Comparison of ENCODE assay signal across 17 cellular contexts in the genomic region with DNA sequence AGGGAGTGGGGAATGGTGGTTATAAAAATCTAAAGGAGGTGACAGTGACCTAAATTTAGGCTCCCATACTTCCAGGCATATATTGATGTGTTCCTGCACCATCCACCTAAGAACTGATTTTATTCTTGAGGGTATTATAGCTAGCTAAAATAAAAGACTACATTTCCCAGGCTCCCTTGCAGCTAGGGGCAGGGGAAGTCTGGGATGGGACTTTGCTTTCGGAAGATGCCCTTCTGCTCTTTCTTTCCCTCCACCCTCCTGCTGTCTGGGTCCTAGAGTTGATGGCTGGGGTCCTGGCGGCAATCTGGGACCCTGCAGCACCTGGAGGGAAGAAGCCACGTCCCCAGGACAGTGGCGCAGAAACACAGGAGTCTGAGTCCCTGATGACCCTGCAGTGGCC. TPM values are rescaled to one million over a fixed set of nuclear protein-coding genes. Genes with fewer than 3 reads are reported as not detected.
DNase-seq lines count a peak whose midpoint lies in the region; ATAC-seq, FAIRE-seq and TF ChIP-seq lines count a peak whose summit lies in the region.
"Had no signal": no experiment of that assay in that cellular context is flagged by ENCODE, and none has a peak within 500 bp of the region (broad histone marks: within the 10 kb centered on the region; RNA-seq: fewer than 3 reads in every experiment).

No MANE protein-coding gene starts in this region.

- TF ChIP-seq RAD21 in H1 (IDR thresholded peaks at IDR 0.05 in 1 of 2, conservative IDR thresholded peaks at IDR 0.05 in 1 of 2; ENCODE audit: low read depth in 2 of 2, low read length in 2 of 2), result no peak

- H3K9me3 ChIP-seq in HUES64 (ENCODE audit: insufficient read depth, low read depth, low read length) (no peaks in the 10 kb centered on the region), H1 (ENCODE audit: insufficient read depth in 2 of 2, low read depth in 1 of 2, low read length in 1 of 2) (no peaks in the 10 kb centered on the region), esophagus squamous epithelium (no peaks in the 10 kb centered on the region)

- H3K79me1 ChIP-seq in H1 (ENCODE audit: low read depth, low read length) (no peaks in the 10 kb centered on the region), mesendoderm (ENCODE audit: low read length) (no peaks in the 10 kb centered on the region)

- POLR2A ChIA-PET in H1 (lab: Charles Lee; ENCODE audit: partially characterized antibody), result no interaction called here

- H3K36me3 ChIP-seq in HUES64 (ENCODE audit: insufficient read depth, low read length), result no peaks in the 10 kb centered on the region
- H3K36me3 ChIP-seq in H1 (ENCODE audit: control insufficient read depth in 2 of 4, insufficient read depth in 4 of 4, low read length in 3 of 4), result no peaks in the 10 kb centered on the region
- H3K36me3 ChIP-seq in mesendoderm (ENCODE audit: control insufficient read depth, insufficient read depth, low read length), result no peaks in the 10 kb centered on the region
- no peaks in the 10 kb centered on the region for H3K36me3 ChIP-seq in esophagus squamous epithelium

- H3K4me1 ChIP-seq in HUES64 (ENCODE audit: insufficient read depth, low read length), result no peaks in the 10 kb centered on the region; the same call in 1 of the 2 replicates
- H3K4me1 ChIP-seq in H1 (replicated peaks in 1 of 4; ENCODE audit: control insufficient read depth in 3 of 4, insufficient read depth in 4 of 4, low read length in 3 of 4), result peaks cover 0 to 5% (median 0%) of the 10 kb centered on the region in 4 experiments; a peak in 1 of 7 replicates
- peaks cover 5% of the 10 kb centered on the region for H3K4me1 ChIP-seq in mesendoderm (ENCODE audit: control insufficient read depth, low read depth, low read length)
- H3K4me1 ChIP-seq in esophagus squamous epithelium, result peaks cover 0 to 26% (median 9%) of the 10 kb centered on the region in 3 donors

- CTCF ChIA-PET in H1 (lab: Charles Lee; ENCODE audit: partially characterized antibody), result interaction anchor here (1.7 to 3.2 kb wide), 3 partner anchors 11 to 49 kb away, joined by 4 to 14 read pairs (median 7); no protein-coding TSS in a partner anchor

- no peak overlapping the region; the same call in 1 of the 2 replicates for H2BK12ac ChIP-seq in H1 (ENCODE audit: low read depth, low read length)

- no peak overlapping the region for H3K14ac ChIP-seq in H1 (ENCODE audit: insufficient read length)

- H4K5ac ChIP-seq in H1 (ENCODE audit: insufficient read length, low read depth, low read length) (no peak overlapping the region), mesendoderm (ENCODE audit: low read length) (no peak overlapping the region)

- H2BK5ac ChIP-seq in H1 (ENCODE audit: low read depth, low read length) (no peak overlapping the region), mesendoderm (ENCODE audit: low read length) (no peak overlapping the region)

- H3K4me2 ChIP-seq in H1 (ENCODE audit: insufficient read depth in 1 of 2, low read depth in 2 of 2, low read length in 2 of 2), result peak overlapping the region in 1 of 2 experiments; percentile 43; a peak in 1 of 4 replicates
- H3K4me2 ChIP-seq in mesendoderm (ENCODE audit: low read length), result no peak overlapping the region

- no peak for TF ChIP-seq CTCF in AG10803 (conservative IDR thresholded peaks at IDR 0.05; ENCODE audit: low read length)
- no peak for TF ChIP-seq CTCF in H1 (IDR thresholded peaks at IDR 0.05; ENCODE audit: control extremely low read depth in 1 of 3, insufficient read depth in 1 of 3, low read depth in 1 of 3, low read length in 3 of 3)
- no peak for TF ChIP-seq CTCF in esophagus squamous epithelium (IDR thresholded peaks at IDR 0.05)

- H3K4me3 ChIP-seq in AG10803 (ENCODE audit: low read length) (peak overlapping the region; percentile 41), HUES64 (ENCODE audit: low read length) (peak overlapping the region; percentile 2; the same call in 1 of the 2 replicates), H1 (ENCODE audit: extremely low read depth in 1 of 4, insufficient read depth in 2 of 4, low read depth in 3 of 4, low read length in 4 of 4) (peak overlapping the region in 1 of 4 experiments; percentile 25; a peak in 1 of 8 replicates), mesendoderm (ENCODE audit: low read length) (no peak overlapping the region), esophagus squamous epithelium (no peak overlapping the region)
- H3K4me3 ChIP-seq: SK-N-MC had no signal

- FAIRE-seq in H1 (lab: Jason Lieb, UNC), result no peak
- FAIRE-seq: A204.1 had no signal

- no peak overlapping the region for H4K8ac ChIP-seq in H1 (ENCODE audit: extremely low read depth, insufficient read depth, low read length)
- no peak overlapping the region for H4K8ac ChIP-seq in mesendoderm (ENCODE audit: low read depth, low read length)

- no peak for TF ChIP-seq EP300 in H1 (IDR thresholded peaks at IDR 0.05; ENCODE audit: borderline replicate concordance in 1 of 2, low read depth in 2 of 2, low read length in 2 of 2)

- H2AK5ac ChIP-seq in H1 (ENCODE audit: low read depth, low read length) (no peak overlapping the region), mesendoderm (ENCODE audit: low read length) (no peak overlapping the region)

- H3K4ac ChIP-seq in H1 (replicated peaks; ENCODE audit: insufficient read length, low read depth, low read length) (no peak overlapping the region), mesendoderm (ENCODE audit: low read depth, low read length) (no peak overlapping the region)

- H3K9ac ChIP-seq in HUES64 (ENCODE audit: low read depth, low read length), result no peak overlapping the region
- no peak overlapping the region for H3K9ac ChIP-seq in H1 (replicated peaks in 1 of 4; ENCODE audit: extremely low read depth in 1 of 4, low read depth in 3 of 4, low read length in 3 of 4)
- no peak overlapping the region for H3K9ac ChIP-seq in mesendoderm (ENCODE audit: low read length)

- H3K27ac ChIP-seq in HUES64 (ENCODE audit: low read depth, low read length) (no peak overlapping the region), H1 (ENCODE audit: low read depth, low read length) (no peak overlapping the region), mesendoderm (ENCODE audit: low read depth, low read length) (no peak overlapping the region), esophagus squamous epithelium (peak overlapping the region in 2 of 4 donors; percentile 25 to 38)
- H3K27ac ChIP-seq: SK-N-MC had no signal

- H3K79me2 ChIP-seq in H1 (ENCODE audit: control insufficient read depth in 1 of 2, insufficient read depth in 2 of 2, low read length in 2 of 2) (no peaks in the 10 kb centered on the region), mesendoderm (ENCODE audit: control insufficient read depth, insufficient read depth, low read length) (no peaks in the 10 kb centered on the region)

- peak overlapping the region; percentile 94 for H2AFZ ChIP-seq in H1 (ENCODE audit: low read length)

- no peaks in the 10 kb centered on the region for H4K20me1 ChIP-seq in H1 (replicated peaks in 1 of 2; ENCODE audit: control insufficient read depth in 1 of 2, insufficient read depth in 2 of 2, low read length in 2 of 2)

- 76% methylated on average over 4 of the region's 4 CpGs for WGBS in HUES64
- 69% methylated on average over 4 of the region's 4 CpGs; no CpG with 5 or more reads in 1 of the 2 experiments for WGBS in H1 (ENCODE audit: extremely low coverage in 1 of 2, insufficient coverage in 1 of 2, insufficient read length in 1 of 2, insufficient replicate concordance in 2 of 2, low coverage in 1 of 2, low lambda C conversion rate in 2 of 2, missing lambda C conversion rate in 1 of 2), 2 experiments
- no CpG with 5 or more reads among the region's 4 CpGs for WGBS in mesendoderm (ENCODE audit: extremely low coverage, insufficient coverage, low lambda C conversion rate)
- 18 to 36% methylated on average over 1 of the region's 4 CpGs for WGBS in esophagus squamous epithelium, 2 donors

- DNase-seq in AG10803 (ENCODE audit: low read depth) (no peak), H1 (ENCODE audit: low read depth in 1 of 2, low spot score in 2 of 2) (no peak), mesendoderm (peak; percentile 27), esophagus squamous epithelium (lab: John Stamatoyannopoulos, UW) (no peak)
- DNase-seq in effector CD4-positive, alpha-beta T cell, result no peak
- DNase-seq: COR-L47, DMS153, NCI-H1092, NCI-H1694, NCI-H345, NCI-H69 had no signal

- H3K27me3 ChIP-seq in HUES64 (ENCODE audit: insufficient read depth, low read length) (no peaks in the 10 kb centered on the region), H1 (replicated peaks in 1 of 4; ENCODE audit: control insufficient read depth in 3 of 4, extremely low read depth in 1 of 4, insufficient read depth in 3 of 4, low read length in 3 of 4) (no peaks in the 10 kb centered on the region), mesendoderm (ENCODE audit: insufficient read depth, low read length, poor library complexity) (no peaks in the 10 kb centered on the region), esophagus squamous epithelium (no peaks in the 10 kb centered on the region)

- H3K23me2 ChIP-seq in H1 (ENCODE audit: low read depth, low read length), result no peaks in the 10 kb centered on the region; the same call in 1 of the 2 replicates

- no peak for ATAC-seq in HG02610 (IDR thresholded peaks at IDR 0.05; ENCODE audit: unreplicated experiment)
- ATAC-seq in GM18867 (IDR thresholded peaks at IDR 0.05; ENCODE audit: unreplicated experiment), result no peak
- ATAC-seq: Right ventricle myocardium inferior had no signal

- no peak overlapping the region for H2BK20ac ChIP-seq in H1 (ENCODE audit: low read length)

- H2BK120ac ChIP-seq in H1 (replicated peaks; ENCODE audit: low read depth, low read length) (no peak overlapping the region), mesendoderm (ENCODE audit: low read depth, low read length) (no peak overlapping the region)

- H2BK15ac ChIP-seq in H1 (ENCODE audit: low read length) (no peak overlapping the region), mesendoderm (replicated peaks; ENCODE audit: low read depth) (no peak overlapping the region)

- H3K18ac ChIP-seq in H1 (ENCODE audit: extremely low read depth, low read length) (peak overlapping the region; percentile 63; the same call in 1 of the 2 replicates), mesendoderm (ENCODE audit: low read length) (no peak overlapping the region)

- H3K23ac ChIP-seq in H1 (ENCODE audit: insufficient read length) (no peak overlapping the region), mesendoderm (ENCODE audit: low read length) (no peak overlapping the region)

- no peak overlapping the region for H4K91ac ChIP-seq in H1 (replicated peaks; ENCODE audit: insufficient read length, low read length)

- H3K56ac ChIP-seq in H1 (replicated peaks; ENCODE audit: insufficient read length, low read depth, low read length) (no peak overlapping the region), mesendoderm (ENCODE audit: low read length) (no peak overlapping the region)

- TF ChIP-seq POLR2A in H1 (IDR thresholded peaks at IDR 0.05; ENCODE audit: control extremely low read depth in 1 of 2, low read depth in 2 of 2, low read length in 2 of 2), result no peak
- no peak for TF ChIP-seq POLR2A in esophagus squamous epithelium (IDR thresholded peaks at IDR 0.05)

- intact Hi-C loops in esophagus squamous epithelium (cut with DNase I), result no loop called here

RNA-seq across cellular contexts. Expression of a gene that starts 53.8 kb away (rescaled TPM):
- 7.9 TPM for polyA plus RNA-seq in HUES64 (2013, experiment 1 of 2)
- 10.7 TPM for polyA plus RNA-seq in HUES64 (2013, experiment 2 of 2)
- 16.6 and 20.9 TPM in 2 replicates for total RNA-seq in H1 (2021; fragmentation: NEBNext Ultra II Directional; extraction: Animal tissue kit (Norgen Biotek cat#: 25700))
- polyA plus RNA-seq in H1 (2011; rRNA removed), result 9.3 and 11.7 TPM in 2 replicates
- polyA plus RNA-seq in H1 (2011; cell fraction: cytosol; rRNA removed), result 10.1 TPM
- polyA plus RNA-seq in H1 (2011; cell fraction: nucleus; rRNA removed), result 6.1 TPM
- polyA plus RNA-seq in H1 (2012, experiment 1 of 2), result 4.6 to 8.5 TPM (median 6.8 TPM) in 4 replicates
- polyA plus RNA-seq in H1 (2012, experiment 2 of 2), result 1.3 TPM
- polyA plus RNA-seq in H1 (2013, experiment 1 of 2), result 10.8 TPM
- polyA plus RNA-seq in H1 (2013, experiment 2 of 2), result 11.6 TPM
- polyA minus RNA-seq in H1 (2011; rRNA and poly(A)+ RNA removed), result 37.7 and 50.7 TPM in 2 replicates
- 11.7 TPM for polyA minus RNA-seq in H1 (2011; cell fraction: cytosol; rRNA and poly(A)+ RNA removed)
- 22.2 TPM for polyA minus RNA-seq in H1 (2011; cell fraction: nucleus; rRNA and poly(A)+ RNA removed)
- 7.3 TPM for polyA plus RNA-seq in mesendoderm (2013, experiment 1 of 2)
- polyA plus RNA-seq in mesendoderm (2013, experiment 2 of 2), result 7.9 TPM
- 10 to 100 TPM; 18.5 to 36.0 (median 24.6) TPM for total RNA-seq in esophagus squamous epithelium

Comparison
In these comparisons a context has a peak if more than half of its experiments do, and no peak if none do; other contexts are left out.
1. H3K4me3 ChIP-seq: peak in AG10803 (single experiment) and HUES64 (single experiment); none in mesendoderm (single experiment) and esophagus squamous epithelium (0 of 4).